Comparison of ENCODE assay signal across 12 cellular contexts in the genomic region with DNA sequence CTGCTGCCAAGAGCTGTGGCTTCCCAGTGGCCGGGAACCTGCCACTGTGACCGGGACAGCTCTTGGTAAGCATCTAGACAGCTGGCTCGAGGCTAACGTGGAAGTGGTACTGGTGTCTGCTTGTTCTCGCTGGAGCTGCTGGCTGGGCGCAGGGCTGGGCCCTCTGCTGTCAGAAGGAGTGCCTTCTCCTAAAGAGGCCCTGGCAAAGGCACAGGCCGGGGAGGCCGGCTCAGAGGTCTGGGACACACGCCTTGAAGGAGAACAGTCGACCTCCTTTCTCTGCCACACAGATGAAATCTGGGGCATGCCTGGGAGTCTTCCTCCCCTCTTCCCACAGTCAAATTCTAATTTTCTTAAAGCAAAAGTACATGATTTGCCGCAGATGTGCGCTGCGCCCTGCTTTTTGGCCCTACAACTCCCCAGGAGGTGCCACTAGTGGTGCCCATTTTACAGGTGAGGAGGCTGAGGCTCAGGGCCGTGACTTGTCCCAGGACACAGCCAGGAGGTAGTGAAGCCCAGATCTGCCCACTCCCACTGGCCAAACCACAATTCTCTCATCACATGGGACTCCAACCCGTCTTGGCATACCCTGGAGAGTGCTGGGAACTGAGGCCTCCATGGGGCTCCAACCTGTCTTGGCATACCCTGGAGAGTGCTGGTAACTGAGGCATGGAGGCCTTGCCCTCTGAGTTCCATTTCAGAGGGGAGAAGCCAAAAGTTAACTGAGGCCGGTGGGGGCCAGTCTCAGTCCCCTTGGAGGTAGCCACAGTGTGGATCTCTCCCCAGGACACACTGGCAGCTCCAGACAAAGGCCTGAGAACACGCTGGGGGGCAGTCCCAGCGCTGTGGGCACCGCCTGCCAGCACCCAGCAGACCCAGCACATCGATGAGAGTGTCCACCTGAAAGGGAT.
"Had no signal": no experiment of that assay in that cellular context is flagged by ENCODE, and none has a peak within 500 bp of the region (broad histone marks: within the 10 kb centered on the region; RNA-seq: fewer than 3 reads in every experiment).

No MANE protein-coding gene starts in this region.

- ATAC-seq: activated T-helper 17 cell treated with anti-CD3 and anti-CD28 coated beads, Interleukin-2, amount 50 U/mL, for 72 hours; SK-N-SH treated with all-trans-retinoic acid at 6 μM for 48 hours; WTC11 had no signal

- H3K4me3 Mint-ChIP-seq: activated naive CD4-positive, alpha-beta T cell treated with anti-CD3 and anti-CD28 coated beads for 36 hours; activated T-helper 17 cell treated with anti-CD3 and anti-CD28 coated beads, Interleukin-2, amount 50 U/mL, for 72 hours; central memory CD8-positive, alpha-beta T cell; stimulated activated naive CD8-positive, alpha-beta T cell treated with anti-CD3 and anti-CD28 coated beads, Interleukin-15, Interleukin-2, amounts not matched to agents 100 ng/mL and 50 ng/mL, for 24 hours; WTC11 had no signal

- H3K9me3 Mint-ChIP-seq: activated T-helper 17 cell treated with anti-CD3 and anti-CD28 coated beads, Interleukin-2, amount 50 U/mL, for 72 hours; stimulated activated naive CD8-positive, alpha-beta T cell treated with anti-CD3 and anti-CD28 coated beads, Interleukin-15, Interleukin-2, amounts not matched to agents 100 ng/mL and 50 ng/mL, for 24 hours had no signal

- H3K4me1 ChIP-seq: gastrocnemius medialis, parathyroid adenoma had no signal

- H3K4me3 ChIP-seq: gastrocnemius medialis had no signal

- H3K27ac Mint-ChIP-seq: activated naive CD4-positive, alpha-beta T cell treated with anti-CD3 and anti-CD28 coated beads for 36 hours; activated T-helper 17 cell treated with anti-CD3 and anti-CD28 coated beads, Interleukin-2, amount 50 U/mL, for 72 hours; stimulated activated naive CD8-positive, alpha-beta T cell treated with anti-CD3 and anti-CD28 coated beads, Interleukin-15, Interleukin-2, amounts not matched to agents 100 ng/mL and 50 ng/mL, for 24 hours had no signal

- H3K27ac ChIP-seq: gastrocnemius medialis, parathyroid adenoma had no signal

- H3K36me3 ChIP-seq: gastrocnemius medialis had no signal

- DNase-seq: activated CD4-positive, alpha-beta T cell treated with anti-CD3 and anti-CD28 coated beads, Interleukin-2, amount 50 U/mL, for 1 hour; activated naive CD4-positive, alpha-beta T cell treated with anti-CD3 and anti-CD28 coated beads for 36 hours; activated T-cell treated with anti-CD3 and anti-CD28 coated beads for 4 hours; effector memory CD4-positive, alpha-beta T cell; gastrocnemius medialis; kidney glomerular epithelial cell had no signal

- H3K9me3 ChIP-seq: gastrocnemius medialis had no signal

- H3K4me1 Mint-ChIP-seq: activated T-helper 17 cell treated with anti-CD3 and anti-CD28 coated beads, Interleukin-2, amount 50 U/mL, for 72 hours; WTC11 had no signal
